In the genomic region with DNA sequence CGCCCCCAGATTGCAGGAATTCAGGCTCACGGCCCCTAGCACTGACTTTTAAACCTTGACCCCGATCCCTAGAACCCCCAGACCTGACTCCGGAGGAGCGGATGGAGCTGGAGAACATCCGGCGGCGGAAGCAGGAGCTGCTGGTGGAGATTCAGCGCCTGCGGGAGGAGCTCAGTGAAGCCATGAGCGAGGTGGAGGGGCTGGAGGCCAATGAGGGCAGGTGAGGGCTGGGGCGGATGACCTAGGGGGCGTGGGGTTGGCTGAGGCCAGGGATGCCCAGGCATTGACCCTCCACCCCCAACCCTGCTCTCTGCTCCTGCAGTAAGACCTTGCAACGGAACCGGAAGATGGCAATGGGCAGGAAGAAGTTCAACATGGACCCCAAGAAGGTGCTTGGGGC, we compare ENCODE assay signal across 8 cellular contexts. TPM values are rescaled to one million over a fixed set of nuclear protein-coding genes. Genes with fewer than 3 reads are reported as not detected.
DNase-seq lines count a peak whose midpoint lies in the region; ATAC-seq and TF ChIP-seq lines count a peak whose summit lies in the region.

No MANE protein-coding gene starts in this region.

- no peak overlapping the region for H2AFZ ChIP-seq in mammary epithelial cell (ENCODE audit: low read depth, low read length)

- WGBS in mammary epithelial cell (ENCODE audit: low coverage, missing lambda C conversion rate) = 52% methylated on average over 5 of the region's 15 CpGs

- TF ChIP-seq CTCF in right atrium auricular region (IDR thresholded peaks at IDR 0.05) (no peak), mammary epithelial cell (conservative IDR thresholded peaks at IDR 0.05 in 1 of 2, IDR thresholded peaks at IDR 0.05 in 1 of 2; ENCODE audit: extremely low read depth in 1 of 2, insufficient read depth in 1 of 2, low read depth in 1 of 2, low read length in 2 of 2) (no peak)

- H3K27ac ChIP-seq in right atrium auricular region = peak overlapping the region; percentile 98
- peak overlapping the region; percentile 32 for H3K27ac ChIP-seq in mammary epithelial cell (ENCODE audit: insufficient read depth, low read depth, low read length)
- H3K27ac ChIP-seq in mucosa of rectum (ENCODE audit: low read depth in 2 of 2, low read length in 2 of 2) = no peak overlapping the region

- CTCF ChIA-PET in mammary epithelial cell (lab: Charles Lee; ENCODE audit: low non-redundant PET) = interaction anchor here (0.6 kb wide), 1 partner anchor 19 kb away, joined by 4 read pairs; no protein-coding TSS in a partner anchor

- no peaks in the 10 kb centered on the region for H4K20me1 ChIP-seq in mammary epithelial cell (ENCODE audit: insufficient read depth, low read length)

- H3K4me3 ChIP-seq in right atrium auricular region (peak overlapping the region; percentile 92 to 95), mammary epithelial cell (replicated peaks in 1 of 3; ENCODE audit: insufficient read depth in 1 of 3, low read depth in 2 of 3, low read length in 3 of 3) (peak overlapping the region; percentile 79 to 94 (median 86)), mucosa of rectum (ENCODE audit: low read length in 2 of 2) (peak overlapping the region; percentile 77 to 85)

- H3K27me3 ChIP-seq in right atrium auricular region (no peaks in the 10 kb centered on the region), mammary epithelial cell (ENCODE audit: insufficient read depth, low read length) (no peaks in the 10 kb centered on the region), mucosa of rectum (ENCODE audit: control insufficient read depth in 2 of 2, insufficient read depth in 2 of 2, low read length in 2 of 2) (no peaks in the 10 kb centered on the region)

- H3K9ac ChIP-seq in mammary epithelial cell (ENCODE audit: insufficient read depth, low read length) (peak overlapping the region; percentile 65), mucosa of rectum (ENCODE audit: low read depth in 1 of 2, low read length in 2 of 2) (peak overlapping the region; percentile 60 to 74)

- in situ Hi-C loops in mammary epithelial cell (cut with MboI; ENCODE audit: low sequenced_read_pairs in 2 of 2) = no loop called here

- ATAC-seq in Right ventricle myocardium superior (ENCODE audit: poor library complexity) = no peak
- ATAC-seq in GM21447 (IDR thresholded peaks at IDR 0.05; ENCODE audit: unreplicated experiment) = no peak
- no peak for ATAC-seq in HG03460 (IDR thresholded peaks at IDR 0.05; ENCODE audit: unreplicated experiment)

- no peak for DNase-seq in right atrium auricular region (ENCODE audit: low spot score)
- DNase-seq in Right ventricle myocardium superior = no peak
- DNase-seq in mammary epithelial cell = no peak
- no peak for DNase-seq in middle frontal gyrus (ENCODE audit: extremely low spot score, low spot score)
- no peak for DNase-seq in NK-92 (lab: John Stamatoyannopoulos, UW; ENCODE audit: unreplicated experiment)

- dilution Hi-C loops in mammary epithelial cell (cut with HindIII; ENCODE audit: low sequenced_read_pairs) = no loop called here

- intact Hi-C loops in Right ventricle myocardium superior (cut with DNase I) (no loop called here), mammary epithelial cell (cut with micrococcal nuclease) (no loop called here)

- no peaks in the 10 kb centered on the region for H3K9me3 ChIP-seq in right atrium auricular region
- no peaks in the 10 kb centered on the region for H3K9me3 ChIP-seq in mammary epithelial cell (replicated peaks; ENCODE audit: insufficient read depth, low read length)
- no peaks in the 10 kb centered on the region for H3K9me3 ChIP-seq in mucosa of rectum (ENCODE audit: control insufficient read depth in 2 of 2, low read length in 2 of 2)

- no TSS peak for BruUV-seq in mammary epithelial cell (replicated peaks; lab: Mats Ljungman, UMichigan)

- peak overlapping the region; percentile 93 for H3K4me2 ChIP-seq in mammary epithelial cell (ENCODE audit: insufficient read depth, low read depth, low read length)

- H3K4me1 ChIP-seq in right atrium auricular region (peaks cover 2 to 15% of the 10 kb centered on the region in 2 donors), mammary epithelial cell (ENCODE audit: insufficient read depth, low read length) (peaks cover 39% of the 10 kb centered on the region), mucosa of rectum (ENCODE audit: control insufficient read depth in 2 of 2, insufficient read depth in 2 of 2, low read length in 2 of 2) (peaks cover 8 to 13% of the 10 kb centered on the region in 2 donors)

- peaks cover 31% of the 10 kb centered on the region for H3K79me2 ChIP-seq in mammary epithelial cell (ENCODE audit: insufficient read depth, low read length)

- H3K36me3 ChIP-seq in right atrium auricular region (peaks cover 51% of the 10 kb centered on the region), mammary epithelial cell (ENCODE audit: insufficient read depth, low read length) (peaks cover 24% of the 10 kb centered on the region), mucosa of rectum (ENCODE audit: control insufficient read depth in 2 of 2, insufficient read depth in 2 of 2, low read length in 2 of 2) (peaks cover 47 to 48% of the 10 kb centered on the region in 2 donors)

RNA-seq across cellular contexts. Expression of a gene that starts 1.1 kb away (rescaled TPM):
- 10 to 100 TPM; 13.3 to 22.5 TPM for total RNA-seq in right atrium auricular region
- total RNA-seq in Right ventricle myocardium superior = 29.8 TPM
- total RNA-seq in mammary epithelial cell = 10 to 100 TPM; 36.3 to 72.1 TPM
- polyA plus RNA-seq in mammary epithelial cell = 31.8 TPM
- 48.4 TPM for polyA minus RNA-seq in mammary epithelial cell

RNA-seq across cellular contexts. Expression of a gene that starts 14.9 kb away (rescaled TPM):
- total RNA-seq in right atrium auricular region (under 1 TPM; 0.26 to 0.31 TPM), Right ventricle myocardium superior (0.24 TPM), mammary epithelial cell (1 to 10 TPM in 1 of 2 donors, under 1 TPM in 1; 0.50 to 2.0 TPM)
- polyA plus RNA-seq in mammary epithelial cell = 0.45 TPM
- 2.7 TPM for polyA minus RNA-seq in mammary epithelial cell

RNA-seq across cellular contexts. Expression of a gene that starts 24.5 kb away (rescaled TPM):
- total RNA-seq in right atrium auricular region (10 to 100 TPM; 10.8 to 19.8 TPM), Right ventricle myocardium superior (16.9 TPM), mammary epithelial cell (10 to 100 TPM; 35.3 to 45.9 TPM)
- polyA plus RNA-seq in mammary epithelial cell = 32.1 TPM
- polyA minus RNA-seq in mammary epithelial cell = 15.8 TPM

RNA-seq across cellular contexts. Expression of a gene that starts 41.4 kb away (rescaled TPM):
- total RNA-seq in right atrium auricular region = 1 to 10 TPM; 1.3 to 1.6 TPM
- total RNA-seq in Right ventricle myocardium superior = 0.70 TPM
- total RNA-seq in mammary epithelial cell = 1 to 10 TPM; 1.5 to 5.8 TPM
- polyA plus RNA-seq in mammary epithelial cell = 0.46 TPM
- 0.31 TPM for polyA minus RNA-seq in mammary epithelial cell

Comparison
In these comparisons a context has a peak if more than half of its experiments do, and no peak if none do; other contexts are left out.
1. H3K27ac ChIP-seq: peak in right atrium auricular region (2 of 2) and mammary epithelial cell (single experiment); none in mucosa of rectum (0 of 2).
2. Peak in every context shown above with its lines, with median percentiles within 50 percentile points of each other: H3K4me3 ChIP-seq.